In the genomic region with DNA sequence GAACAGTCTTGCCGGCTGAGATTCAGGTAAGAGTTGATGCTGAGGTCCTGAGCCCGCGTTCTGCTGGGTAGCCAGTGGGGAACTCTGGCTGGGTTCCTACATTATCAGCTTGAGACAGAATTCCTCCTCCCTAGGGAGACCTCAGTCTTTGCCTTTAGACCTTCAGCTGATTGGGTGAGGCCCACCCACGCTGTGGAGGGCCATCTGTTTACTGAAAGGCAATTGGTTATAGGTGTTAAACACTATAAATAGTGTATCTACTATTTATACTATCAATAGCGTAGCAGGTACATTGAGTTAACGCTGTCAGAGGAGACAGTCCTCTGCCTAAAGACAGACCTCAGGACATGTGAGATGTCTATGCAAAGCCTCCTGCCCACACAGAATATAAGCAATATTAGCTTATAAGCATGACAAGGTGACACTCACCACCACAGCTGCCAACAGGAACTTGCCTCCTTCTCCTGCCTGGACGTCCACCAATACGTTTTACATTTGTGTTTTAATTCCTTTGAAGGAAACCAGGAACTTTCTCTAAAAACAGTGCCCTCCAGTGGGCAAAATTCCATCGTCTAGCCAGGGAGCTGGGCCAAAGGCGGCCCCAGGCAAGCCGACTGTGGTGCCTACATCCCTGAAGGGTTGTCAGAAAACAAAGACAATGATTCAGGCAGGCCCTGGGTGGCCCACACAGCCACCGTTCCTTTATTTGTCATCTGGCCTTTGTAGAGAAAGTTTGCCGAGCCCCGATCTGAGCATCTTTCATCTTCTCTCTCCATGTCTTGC, we compare ENCODE assay signal across 9 cellular contexts. TPM values are rescaled to one million over a fixed set of nuclear protein-coding genes. Genes with fewer than 3 reads are reported as not detected.
DNase-seq lines count a peak whose midpoint lies in the region; ATAC-seq and TF ChIP-seq lines count a peak whose summit lies in the region.
"Had no signal": no experiment of that assay in that cellular context is flagged by ENCODE, and none has a peak within 500 bp of the region (broad histone marks: within the 10 kb centered on the region; RNA-seq: fewer than 3 reads in every experiment).

No MANE protein-coding gene starts in this region.

- no peaks in the 10 kb centered on the region for H3K36me3 ChIP-seq in suprapubic skin

- ATAC-seq in activated CD8-positive, alpha-beta T cell treated with anti-CD3 and anti-CD28 coated beads for 36 hours, result no peak
- no peak for ATAC-seq in activated CD8-positive, alpha-beta T cell treated with anti-CD3 and anti-CD28 coated beads, Interleukin-2, amount 10 ng/mL, durations not matched to agents 7 days and 5 days

- H3K4me3 ChIP-seq in epithelial cell of proximal tubule (ENCODE audit: low read depth, low read length) (no peak overlapping the region), suprapubic skin (no peak overlapping the region)

- TF ChIP-seq EP300 in suprapubic skin (IDR thresholded peaks at IDR 0.05), result no peak

- CTCF ChIA-PET in activated CD8-positive, alpha-beta T cell treated with anti-CD3 and anti-CD28 coated beads for 36 hours (lab: Charles Lee), result interaction anchor here (1.3 to 2.0 kb wide), 8 partner anchors 11 to 444 kb away, joined by 3 to 7 read pairs (median 6); no protein-coding TSS in a partner anchor
- CTCF ChIA-PET in activated CD8-positive, alpha-beta T cell treated with anti-CD3 and anti-CD28 coated beads, Interleukin-2, amount 10 ng/mL, durations not matched to agents 7 days and 5 days (lab: Charles Lee), result interaction anchor here (0.7 to 2.8 kb wide), 5 partner anchors 12 to 433 kb away, joined by 3 to 8 read pairs (median 3); no protein-coding TSS in a partner anchor

- TF ChIP-seq CTCF in activated CD8-positive, alpha-beta T cell treated with anti-CD3 and anti-CD28 coated beads for 36 hours (IDR thresholded peaks at IDR 0.05), result peak; percentile 46
- TF ChIP-seq CTCF in epithelial cell of proximal tubule (conservative IDR thresholded peaks at IDR 0.05; ENCODE audit: low read depth, low read length), result peak; percentile 60
- no peak for TF ChIP-seq CTCF in suprapubic skin (IDR thresholded peaks at IDR 0.05)

- H3K27ac ChIP-seq in suprapubic skin, result no peak overlapping the region

- DNase-seq in activated CD8-positive, alpha-beta T cell treated with anti-CD3 and anti-CD28 coated beads for 36 hours, result no peak
- DNase-seq in activated CD8-positive, alpha-beta T cell treated with anti-CD3 and anti-CD28 coated beads, Interleukin-2, amount 10 ng/mL, durations not matched to agents 7 days and 5 days, result no peak
- DNase-seq in NCI-H69 (lab: John Stamatoyannopoulos, UW), result peak; percentile 57
- no peak for DNase-seq in epithelial cell of proximal tubule (ENCODE audit: low read depth)
- DNase-seq in suprapubic skin (ENCODE audit: low spot score in 2 of 2), result peak; percentile 8 to 61
- DNase-seq in ecto neural progenitor cell (ENCODE audit: low spot score), result no peak
- no peak for DNase-seq in NCI-H2227 treated with DMSO at 0.1 percent for 48 hours (lab: John Stamatoyannopoulos, UW)
- no peak for DNase-seq in NCI-H1436 treated with DMSO at 0.1 percent for 48 hours (lab: John Stamatoyannopoulos, UW)
- DNase-seq: activated naive CD4-positive, alpha-beta T cell treated with anti-CD3 and anti-CD28 coated beads, Interleukin-2, amount 50 U/mL, for 16 hours had no signal

- H3K36me3 Mint-ChIP-seq in activated CD8-positive, alpha-beta T cell treated with anti-CD3 and anti-CD28 coated beads for 36 hours (ENCODE audit: low read depth), result no peaks in the 10 kb centered on the region
- no peaks in the 10 kb centered on the region for H3K36me3 Mint-ChIP-seq in activated CD8-positive, alpha-beta T cell treated with anti-CD3 and anti-CD28 coated beads, Interleukin-2, amount 10 ng/mL, durations not matched to agents 7 days and 5 days (ENCODE audit: low read depth)

- POLR2A ChIA-PET in activated CD8-positive, alpha-beta T cell treated with anti-CD3 and anti-CD28 coated beads for 36 hours (lab: Charles Lee), result no interaction called here
- POLR2A ChIA-PET in activated CD8-positive, alpha-beta T cell treated with anti-CD3 and anti-CD28 coated beads, Interleukin-2, amount 10 ng/mL, durations not matched to agents 7 days and 5 days (lab: Charles Lee), result no interaction called here

- no peaks in the 10 kb centered on the region for H3K4me1 Mint-ChIP-seq in activated CD8-positive, alpha-beta T cell treated with anti-CD3 and anti-CD28 coated beads for 36 hours (ENCODE audit: low read depth)
- H3K4me1 Mint-ChIP-seq in activated CD8-positive, alpha-beta T cell treated with anti-CD3 and anti-CD28 coated beads, Interleukin-2, amount 10 ng/mL, durations not matched to agents 7 days and 5 days (ENCODE audit: low read depth), result no peaks in the 10 kb centered on the region

- intact Hi-C loops in activated CD8-positive, alpha-beta T cell treated with anti-CD3 and anti-CD28 coated beads for 36 hours (cut with micrococcal nuclease), result no loop called here

- 34% methylated on average over 11 of the region's 14 CpGs for WGBS in suprapubic skin

- H3K9me3 Mint-ChIP-seq in activated CD8-positive, alpha-beta T cell treated with anti-CD3 and anti-CD28 coated beads for 36 hours, result no peaks in the 10 kb centered on the region
- no peaks in the 10 kb centered on the region for H3K9me3 Mint-ChIP-seq in activated CD8-positive, alpha-beta T cell treated with anti-CD3 and anti-CD28 coated beads, Interleukin-2, amount 10 ng/mL, durations not matched to agents 7 days and 5 days (ENCODE audit: insufficient read depth)

- no peak overlapping the region for H3K4me3 Mint-ChIP-seq in activated CD8-positive, alpha-beta T cell treated with anti-CD3 and anti-CD28 coated beads for 36 hours
- H3K4me3 Mint-ChIP-seq in activated CD8-positive, alpha-beta T cell treated with anti-CD3 and anti-CD28 coated beads, Interleukin-2, amount 10 ng/mL, durations not matched to agents 7 days and 5 days, result no peak overlapping the region

- H3K4me1 ChIP-seq in suprapubic skin, result no peaks in the 10 kb centered on the region

- no peak overlapping the region for H3K27ac Mint-ChIP-seq in activated CD8-positive, alpha-beta T cell treated with anti-CD3 and anti-CD28 coated beads for 36 hours
- no peak overlapping the region for H3K27ac Mint-ChIP-seq in activated CD8-positive, alpha-beta T cell treated with anti-CD3 and anti-CD28 coated beads, Interleukin-2, amount 10 ng/mL, durations not matched to agents 7 days and 5 days

- peaks cover 28% of the 10 kb centered on the region for H3K27me3 Mint-ChIP-seq in activated CD8-positive, alpha-beta T cell treated with anti-CD3 and anti-CD28 coated beads for 36 hours
- H3K27me3 Mint-ChIP-seq in activated CD8-positive, alpha-beta T cell treated with anti-CD3 and anti-CD28 coated beads, Interleukin-2, amount 10 ng/mL, durations not matched to agents 7 days and 5 days (ENCODE audit: low read depth), result peaks cover 17% of the 10 kb centered on the region

- H3K27me3 ChIP-seq in suprapubic skin, result peaks cover 80% of the 10 kb centered on the region

- H3K9me3 ChIP-seq in suprapubic skin, result no peaks in the 10 kb centered on the region

- no peak for TF ChIP-seq POLR2A in suprapubic skin (IDR thresholded peaks at IDR 0.05)

RNA-seq across cellular contexts. Expression of a gene that starts 58.8 kb away (rescaled TPM):
- 10 to 100 TPM; 92.2 to 98.0 TPM for total RNA-seq in activated CD8-positive, alpha-beta T cell treated with anti-CD3 and anti-CD28 coated beads for 36 hours
- total RNA-seq in activated CD8-positive, alpha-beta T cell treated with anti-CD3 and anti-CD28 coated beads, Interleukin-2, amount 10 ng/mL, durations not matched to agents 7 days and 5 days, result 10 to 100 TPM; 83.9 to 89.1 TPM
- total RNA-seq in epithelial cell of proximal tubule (392 and 505 TPM in 2 replicates), suprapubic skin (100 to 1,000 TPM in 2 of 4 donors, 10 to 100 TPM in 2; 32.0 to 130 (median 95.3) TPM)

Comparison
In these comparisons a context has a peak if more than half of its experiments do, and no peak if none do; other contexts are left out.
1. DNase-seq: peak in NCI-H69 (single experiment) and suprapubic skin (2 of 2); none in activated CD8-positive, alpha-beta T cell treated with anti-CD3 and anti-CD28 coated beads for 36 hours (single experiment), activated CD8-positive, alpha-beta T cell treated with anti-CD3 and anti-CD28 coated beads, Interleukin-2, amount 10 ng/mL, durations not matched to agents 7 days and 5 days (single experiment), epithelial cell of proximal tubule (single experiment), ecto neural progenitor cell (single experiment), NCI-H2227 treated with DMSO at 0.1 percent for 48 hours (single experiment) and NCI-H1436 treated with DMSO at 0.1 percent for 48 hours (single experiment).
2. CTCF ChIP-seq: peak in activated CD8-positive, alpha-beta T cell treated with anti-CD3 and anti-CD28 coated beads for 36 hours (single experiment) and epithelial cell of proximal tubule (single experiment); none in suprapubic skin (0 of 2).